Comparison of ENCODE assay signal across 1 cellular context in genomic region chr14:25034803-25035681, GRCh38.
TF ChIP-seq lines count a peak whose summit lies in the region.

No MANE protein-coding gene starts in this region.

TF ChIP-seq in HepG2, 621 proteins besides CTCF, POLR2A, EP300 and RAD21 (continued from another document and continues in another):
- TF ChIP-seq AKNA (CRISPR knock-in tag; IDR thresholded peaks at IDR 0.05; ENCODE audit: borderline replicate concordance) (no peak), HOXA7 (CRISPR knock-in tag; IDR thresholded peaks at IDR 0.05) (no peak), SMYD3 (CRISPR knock-in tag; IDR thresholded peaks at IDR 0.05) (0 out of 2 replicates have a peak, but pooled peaks have one; percentile 48), ZSCAN21 (CRISPR knock-in tag; IDR thresholded peaks at IDR 0.05; ENCODE audit: borderline replicate concordance) (no peak), MBD4 (IDR thresholded peaks at IDR 0.05; ENCODE audit: borderline replicate concordance, low read length) (no peak), ZNF451 (CRISPR knock-in tag; IDR thresholded peaks at IDR 0.05) (no peak), IRF2 (CRISPR knock-in tag; IDR thresholded peaks at IDR 0.05) (peak; percentile 82), ZNF607 (CRISPR knock-in tag; IDR thresholded peaks at IDR 0.05; ENCODE audit: borderline replicate concordance) (0 out of 2 replicates have a peak, but pooled peaks have one; percentile 26), THAP9 (CRISPR knock-in tag; IDR thresholded peaks at IDR 0.05; ENCODE audit: borderline replicate concordance) (no peak), KDM4B (CRISPR knock-in tag; IDR thresholded peaks at IDR 0.05) (no peak), PRDM10 (CRISPR knock-in tag; IDR thresholded peaks at IDR 0.05; ENCODE audit: low read depth) (no peak), ZNF564 (CRISPR knock-in tag; IDR thresholded peaks at IDR 0.05) (no peak), ETV5 (CRISPR knock-in tag; IDR thresholded peaks at IDR 0.05; ENCODE audit: borderline replicate concordance) (peak; percentile 86), FOXP4 (CRISPR knock-in tag; IDR thresholded peaks at IDR 0.05) (peak; percentile 88), ZNF263 (CRISPR knock-in tag; IDR thresholded peaks at IDR 0.05) (no peak), ZNF230 (CRISPR knock-in tag; IDR thresholded peaks at IDR 0.05) (0 out of 2 replicates have a peak, but pooled peaks have one; percentile 59), ZNF567 (CRISPR knock-in tag; IDR thresholded peaks at IDR 0.05; ENCODE audit: borderline replicate concordance) (no peak), ZBTB46 (CRISPR knock-in tag; IDR thresholded peaks at IDR 0.05; ENCODE audit: borderline replicate concordance) (no peak), NFRKB (IDR thresholded peaks at IDR 0.05) (no peak), RXRA (CRISPR knock-in tag; IDR thresholded peaks at IDR 0.05) (peak; percentile 18; the same call in 1 of the 2 replicates), ZSCAN31 (CRISPR knock-in tag; IDR thresholded peaks at IDR 0.05; ENCODE audit: low read depth) (peak; percentile 68; the same call in 1 of the 2 replicates), KLF13 (CRISPR knock-in tag; IDR thresholded peaks at IDR 0.05) (no peak), PPARG (CRISPR knock-in tag; conservative IDR thresholded peaks at IDR 0.05) (peak; percentile 99), ZHX2 (IDR thresholded peaks at IDR 0.05; ENCODE audit: low read depth) (peak; percentile 72), ZHX2 (CRISPR knock-in tag; IDR thresholded peaks at IDR 0.05; ENCODE audit: borderline replicate concordance) (no peak), MXD4 (CRISPR knock-in tag; IDR thresholded peaks at IDR 0.05) (peak; percentile 52; the same call in 1 of the 2 replicates), NCOA1 (CRISPR knock-in tag; IDR thresholded peaks at IDR 0.05) (no peak), ZNF746 (CRISPR knock-in tag; IDR thresholded peaks at IDR 0.05) (no peak), AGO2 (optimal IDR thresholded peaks at IDR 0.05; ENCODE audit: low read depth, low read length) (no peak), ZNF879 (CRISPR knock-in tag; IDR thresholded peaks at IDR 0.05) (no peak), ZEB1 (IDR thresholded peaks at IDR 0.05; ENCODE audit: insufficient replicate concordance, low read depth) (peak; percentile 85), MTF2 (CRISPR knock-in tag; IDR thresholded peaks at IDR 0.05; ENCODE audit: borderline replicate concordance) (no peak), KMT2A (CRISPR knock-in tag; IDR thresholded peaks at IDR 0.05) (peak; percentile 43; the same call in 1 of the 2 replicates), NONO (IDR thresholded peaks at IDR 0.05) (no peak), NONO (CRISPR knock-in tag; conservative IDR thresholded peaks at IDR 0.05) (peak; percentile 50; the same call in 1 of the 2 replicates), JUNB (CRISPR knock-in tag; IDR thresholded peaks at IDR 0.05; ENCODE audit: borderline replicate concordance) (no peak), GPN1 (CRISPR knock-in tag; IDR thresholded peaks at IDR 0.05; ENCODE audit: borderline replicate concordance) (no peak), ZNF12 (CRISPR knock-in tag; IDR thresholded peaks at IDR 0.05) (no peak; the same call in 1 of the 2 replicates), PHF8 (CRISPR knock-in tag; IDR thresholded peaks at IDR 0.05) (no peak), SP5 (CRISPR knock-in tag; IDR thresholded peaks at IDR 0.05; ENCODE audit: borderline replicate concordance, low read depth) (peak; percentile 99), ATF1 (CRISPR knock-in tag; IDR thresholded peaks at IDR 0.05) (no peak), NFYC (CRISPR knock-in tag; IDR thresholded peaks at IDR 0.05) (peak; percentile 46; the same call in 1 of the 2 replicates), LBX2 (CRISPR knock-in tag; IDR thresholded peaks at IDR 0.05; ENCODE audit: borderline replicate concordance) (no peak)
